8 cellular contexts compared by ENCODE assay signal in genomic region chr12:56315256-56315625, GRCh38. TPM values are rescaled to one million over a fixed set of nuclear protein-coding genes. Genes with fewer than 3 reads are reported as not detected.
DNase-seq lines count a peak whose midpoint lies in the region; ATAC-seq, FAIRE-seq and TF ChIP-seq lines count a peak whose summit lies in the region.

No MANE protein-coding gene starts in this region.

- peaks cover 20% of the 10 kb centered on the region for H3K79me2 ChIP-seq in mammary epithelial cell (ENCODE audit: insufficient read depth, low read length)
- peaks cover 17% of the 10 kb centered on the region for H3K79me2 ChIP-seq in HepG2 (ENCODE audit: insufficient read depth, low read length)

- H3K4me2 ChIP-seq in mammary epithelial cell (ENCODE audit: insufficient read depth, low read depth, low read length) = peak overlapping the region; percentile 79
- H3K4me2 ChIP-seq in HepG2 (ENCODE audit: low read depth, low read length) = peak overlapping the region; percentile 92

- H3K9ac ChIP-seq in mammary epithelial cell (ENCODE audit: insufficient read depth, low read length) (peak overlapping the region; percentile 96), HepG2 (ENCODE audit: insufficient read depth, low read depth, low read length) (peak overlapping the region; percentile 93)

- TF ChIP-seq CTCF in CD14-positive monocyte (IDR thresholded peaks at IDR 0.05) = no peak
- no peak for TF ChIP-seq CTCF in mammary epithelial cell (conservative IDR thresholded peaks at IDR 0.05 in 1 of 2, IDR thresholded peaks at IDR 0.05 in 1 of 2; ENCODE audit: extremely low read depth in 1 of 2, insufficient read depth in 1 of 2, low read depth in 1 of 2, low read length in 2 of 2)
- TF ChIP-seq CTCF in HepG2 (CRISPR knock-in tag; IDR thresholded peaks at IDR 0.05) = no peak

- no peaks in the 10 kb centered on the region for H3K27me3 ChIP-seq in mammary epithelial cell (ENCODE audit: insufficient read depth, low read length)
- no peaks in the 10 kb centered on the region; a peak in 1 of 5 replicates for H3K27me3 ChIP-seq in HepG2 (ENCODE audit: control insufficient read depth in 1 of 2, insufficient read depth in 2 of 2, low read length in 2 of 2)

- peaks cover 17% of the 10 kb centered on the region for H3K4me1 ChIP-seq in mammary epithelial cell (ENCODE audit: insufficient read depth, low read length)
- H3K4me1 ChIP-seq in HepG2 (ENCODE audit: insufficient read depth, low read length) = peaks cover 24% of the 10 kb centered on the region

- H4K20me1 ChIP-seq in mammary epithelial cell (ENCODE audit: insufficient read depth, low read length) (no peaks in the 10 kb centered on the region), HepG2 (ENCODE audit: insufficient read depth, low read length) (no peaks in the 10 kb centered on the region)

- 0% methylated on average over 5 of the region's 11 CpGs for WGBS in mammary epithelial cell (ENCODE audit: low coverage, missing lambda C conversion rate)
- WGBS in HepG2 (ENCODE audit: low lambda C conversion rate) = 0% methylated on average over 6 of the region's 11 CpGs

- CTCF ChIA-PET in mammary epithelial cell (lab: Charles Lee; ENCODE audit: low non-redundant PET) = interaction anchor here (0.6 to 0.9 kb wide), 3 partner anchors 58 to 149 kb away, joined by 3 to 7 read pairs (median 6); partner anchors contain the start of gene SMARCC2
- CTCF ChIA-PET in HepG2 (lab: Yijun Ruan, JAX; ENCODE audit: low intra/inter-chr PET ratio, low total read pairs) = no interaction called here

- BruUV-seq in mammary epithelial cell (replicated peaks; lab: Mats Ljungman, UMichigan) (TSS peak; percentile 40), HepG2 (replicated peaks; lab: Mats Ljungman, UMichigan) (TSS peak; percentile 82)

- no peak for FAIRE-seq in HepG2 (lab: Jason Lieb, UNC)

- TF ChIP-seq POLR2A in HepG2 (IDR thresholded peaks at IDR 0.05; ENCODE audit: insufficient read depth in 1 of 2, low read depth in 2 of 2, low read length in 2 of 2) = no peak

- H2AFZ ChIP-seq in mammary epithelial cell (ENCODE audit: low read depth, low read length) = peak overlapping the region; percentile 94
- H2AFZ ChIP-seq in HepG2 (ENCODE audit: low read length) = no peak overlapping the region

- TF ChIP-seq EP300 in HepG2 (IDR thresholded peaks at IDR 0.05; ENCODE audit: low read depth in 2 of 2, low read length in 2 of 2) (no peak), HepG2 (CRISPR knock-in tag; IDR thresholded peaks at IDR 0.05; ENCODE audit: borderline replicate concordance) (no peak)

- POLR2A ChIA-PET in HepG2 (lab: Yijun Ruan, JAX) = interaction anchor here (0.5 to 3.8 kb wide), 35 partner anchors 8 to 321 kb away, joined by 3 to 71 read pairs (median 6); partner anchors contain the start of genes ANKRD52, APOF, COQ10A and GLS2

- H3K27ac Mint-ChIP-seq in CD14-positive monocyte = peak overlapping the region; percentile 98 to 100 (median 98)

- H3K9me3 Mint-ChIP-seq in CD14-positive monocyte = peaks cover 0 to 1% (median 0%) of the 10 kb centered on the region in 7 donors

- DNase-seq in CD14-positive monocyte (ENCODE audit: low spot score) (no peak), mammary epithelial cell (no peak), HepG2 (ENCODE audit: low spot score) (no peak), HPDE6-E6E7 (ENCODE audit: extremely low spot score) (no peak)
- DNase-seq in activated CD8-positive, alpha-beta memory T cell treated with anti-CD3 and anti-CD28 coated beads, Interleukin-2, amount 50 U/mL, for 4 hours = no peak

- H3K9me3 ChIP-seq in KOPT-K1 (ENCODE audit: insufficient read depth, low read length, poor library complexity, severe bottlenecking) = no peaks in the 10 kb centered on the region
- H3K9me3 ChIP-seq in mammary epithelial cell (replicated peaks; ENCODE audit: insufficient read depth, low read length) = no peaks in the 10 kb centered on the region
- H3K9me3 ChIP-seq in HepG2 (ENCODE audit: low read length) = no peaks in the 10 kb centered on the region

- dilution Hi-C loops in mammary epithelial cell (cut with HindIII; ENCODE audit: low sequenced_read_pairs) = loop anchor here (5.0 to 10.0 kb wide), 3 partner anchors 47 to 297 kb away; partner anchors contain the start of genes APOF and STAT2

- TF ChIP-seq RAD21 in HepG2 (CRISPR knock-in tag; IDR thresholded peaks at IDR 0.05) = no peak

- peak overlapping the region; percentile 96 to 97 for H3K4me3 Mint-ChIP-seq in CD14-positive monocyte

- peak overlapping the region; percentile 85 for H3K27ac ChIP-seq in KOPT-K1 (ENCODE audit: low read depth, low read length, poor library complexity, severe bottlenecking)
- peak overlapping the region; percentile 89 for H3K27ac ChIP-seq in mammary epithelial cell (ENCODE audit: insufficient read depth, low read depth, low read length)
- H3K27ac ChIP-seq in HepG2 (ENCODE audit: extremely low read length, insufficient read depth, low read length) = peak overlapping the region; percentile 83
- H3K27ac ChIP-seq in temporal lobe (ENCODE audit: low read depth, low read length) = peak overlapping the region; percentile 93

- in situ Hi-C loops in mammary epithelial cell (cut with MboI; ENCODE audit: low sequenced_read_pairs in 2 of 2) = loop anchor here in 1 of 2 donors (10.0 kb wide), 1 partner anchor 150 kb away; the partner anchor contains the start of gene SPRYD4
- in situ Hi-C loops in HepG2 (cut with HindIII; ENCODE audit: extremely low pct_ligation_motif_present, low pct_unique_long_range_greater_than_20kb) = loop anchor here (5.0 kb wide), 1 partner anchor 147 kb away; no protein-coding TSS in a partner anchor

- H3K4me3 ChIP-seq in mammary epithelial cell (replicated peaks in 1 of 3; ENCODE audit: insufficient read depth in 1 of 3, low read depth in 2 of 3, low read length in 3 of 3) (peak overlapping the region; percentile 94 to 96 (median 95)), HepG2 (replicated peaks in 1 of 3; ENCODE audit: insufficient read depth in 1 of 3, low read depth in 2 of 3, low read length in 3 of 3) (peak overlapping the region; percentile 83 to 90 (median 84))

- H3K36me3 ChIP-seq in KOPT-K1 (ENCODE audit: insufficient read depth, low read length) (peaks cover 63% of the 10 kb centered on the region), mammary epithelial cell (ENCODE audit: insufficient read depth, low read length) (peaks cover 8% of the 10 kb centered on the region), HepG2 (replicated peaks in 1 of 2; ENCODE audit: control insufficient read depth in 1 of 2, insufficient read depth in 2 of 2, low read length in 2 of 2) (peaks cover 9 to 19% of the 10 kb centered on the region in 2 experiments)

- intact Hi-C loops in CD14-positive monocyte (cut with micrococcal nuclease) (loop anchor here (2.0 to 5.0 kb wide), 2 partner anchors 14 to 47 kb away; partner anchors contain the start of genes APOF (in 2 of the 2), STAT2 (in 2 of the 2) and CS (in 1 of the 2)), mammary epithelial cell (cut with micrococcal nuclease) (loop anchor here (1.0 kb wide), 1 partner anchor 15 kb away; the partner anchor contains the start of gene CS), HepG2 (cut with micrococcal nuclease; ENCODE audit: unreplicated experiment) (no loop called here)

- ATAC-seq in HepG2 (peak; percentile 5), GM21737 (IDR thresholded peaks at IDR 0.05; ENCODE audit: unreplicated experiment) (no peak)

- peaks cover 31 to 49% of the 10 kb centered on the region in 2 donors for H3K36me3 Mint-ChIP-seq in CD14-positive monocyte

- no peaks in the 10 kb centered on the region for H3K27me3 Mint-ChIP-seq in CD14-positive monocyte (ENCODE audit: low read depth in 3 of 3)

- peaks cover 18% of the 10 kb centered on the region for H3K4me1 Mint-ChIP-seq in CD14-positive monocyte

RNA-seq across cellular contexts. Expression of gene CNPY2, which starts 0.5 kb away (rescaled TPM):
- polyA plus RNA-seq in CD14-positive monocyte (100 to 1,000 TPM; 121 to 122 TPM), mammary epithelial cell (108 TPM), HepG2 (2011; rRNA removed) (250 and 285 TPM in 2 replicates)
- total RNA-seq in mammary epithelial cell (100 to 1,000 TPM in 1 of 2 donors, 10 to 100 TPM in 1; 49.3 to 114 TPM), HepG2 (2016; rRNA removed; fragmentation: Illumina TruSeq; extraction: Trizol) (246 and 356 TPM in 2 replicates), temporal lobe (32.0 TPM)
- 106 TPM for polyA minus RNA-seq in mammary epithelial cell
- 86.2 and 116 TPM in 2 replicates for total RNA-seq in HepG2 (2016; cell fraction: cytosol; rRNA removed; fragmentation: Illumina TruSeq; extraction: Trizol; ENCODE audit: low read depth)
- total RNA-seq in HepG2 (2016; cell fraction: insoluble cytoplasmic fraction; rRNA removed; fragmentation: Illumina TruSeq; extraction: Trizol) = 297 and 346 TPM in 2 replicates
- total RNA-seq in HepG2 (2016; cell fraction: membrane; rRNA removed; fragmentation: Illumina TruSeq; extraction: Trizol) = 159 and 178 TPM in 2 replicates
- total RNA-seq in HepG2 (2016; cell fraction: nucleus; rRNA removed; fragmentation: Illumina TruSeq; extraction: Trizol) = 222 and 249 TPM in 2 replicates
- 234 and 239 TPM in 2 replicates for polyA plus RNA-seq in HepG2 (2011; cell fraction: cytosol; rRNA removed)
- 93.0 and 101 TPM in 2 replicates for polyA plus RNA-seq in HepG2 (2011; cell fraction: nucleus; rRNA removed)
- polyA plus RNA-seq in HepG2 (2012) = 153 and 157 TPM in 2 replicates
- 111 and 147 TPM in 2 replicates for polyA plus RNA-seq in HepG2 (2016; cell fraction: cytosol; fragmentation: Illumina TruSeq; extraction: Trizol; ENCODE audit: low read depth)
- 240 and 292 TPM in 2 replicates for polyA plus RNA-seq in HepG2 (2016; cell fraction: insoluble cytoplasmic fraction; fragmentation: Illumina TruSeq; extraction: Trizol; ENCODE audit: low read depth)
- polyA plus RNA-seq in HepG2 (2016; cell fraction: membrane; fragmentation: Illumina TruSeq; extraction: Trizol; ENCODE audit: low read depth) = 135 and 177 TPM in 2 replicates
- polyA plus RNA-seq in HepG2 (2016; cell fraction: nucleus; fragmentation: Illumina TruSeq; extraction: Trizol; ENCODE audit: insufficient read depth, low read depth) = 388 and 406 TPM in 2 replicates
- 67.5 and 176 TPM in 2 replicates for polyA minus RNA-seq in HepG2 (2011; rRNA and poly(A)+ RNA removed; ENCODE audit: low replicate concordance)
- 51.0 and 58.1 TPM in 2 replicates for polyA minus RNA-seq in HepG2 (2011; cell fraction: cytosol; rRNA and poly(A)+ RNA removed)
- 63.1 and 76.1 TPM in 2 replicates for polyA minus RNA-seq in HepG2 (2011; cell fraction: nucleus; rRNA and poly(A)+ RNA removed)

RNA-seq across cellular contexts. Expression of gene CS, which starts 15.1 kb away (rescaled TPM):
- polyA plus RNA-seq in CD14-positive monocyte = 10 to 100 TPM; 55.7 to 86.1 TPM
- total RNA-seq in mammary epithelial cell = 100 to 1,000 TPM in 1 of 2 donors, 10 to 100 TPM in 1; 81.4 to 169 TPM
- 134 TPM for polyA plus RNA-seq in mammary epithelial cell
- 445 TPM for polyA minus RNA-seq in mammary epithelial cell
- 175 and 243 TPM in 2 replicates for total RNA-seq in HepG2 (2016; rRNA removed; fragmentation: Illumina TruSeq; extraction: Trizol)
- 84.6 and 90.4 TPM in 2 replicates for total RNA-seq in HepG2 (2016; cell fraction: cytosol; rRNA removed; fragmentation: Illumina TruSeq; extraction: Trizol; ENCODE audit: low read depth)
- total RNA-seq in HepG2 (2016; cell fraction: insoluble cytoplasmic fraction; rRNA removed; fragmentation: Illumina TruSeq; extraction: Trizol) = 173 and 226 TPM in 2 replicates
- total RNA-seq in HepG2 (2016; cell fraction: membrane; rRNA removed; fragmentation: Illumina TruSeq; extraction: Trizol) = 154 and 164 TPM in 2 replicates
- 167 and 188 TPM in 2 replicates for total RNA-seq in HepG2 (2016; cell fraction: nucleus; rRNA removed; fragmentation: Illumina TruSeq; extraction: Trizol)
- polyA plus RNA-seq in HepG2 (2011; rRNA removed) = 173 and 177 TPM in 2 replicates
- polyA plus RNA-seq in HepG2 (2011; cell fraction: cytosol; rRNA removed) = 103 and 144 TPM in 2 replicates
- 269 and 358 TPM in 2 replicates for polyA plus RNA-seq in HepG2 (2011; cell fraction: nucleus; rRNA removed)
- 154 and 155 TPM in 2 replicates for polyA plus RNA-seq in HepG2 (2012)
- 54.5 and 60.2 TPM in 2 replicates for polyA plus RNA-seq in HepG2 (2016; cell fraction: cytosol; fragmentation: Illumina TruSeq; extraction: Trizol; ENCODE audit: low read depth)
- 276 and 332 TPM in 2 replicates for polyA plus RNA-seq in HepG2 (2016; cell fraction: insoluble cytoplasmic fraction; fragmentation: Illumina TruSeq; extraction: Trizol; ENCODE audit: low read depth)
- 169 and 187 TPM in 2 replicates for polyA plus RNA-seq in HepG2 (2016; cell fraction: membrane; fragmentation: Illumina TruSeq; extraction: Trizol; ENCODE audit: low read depth)
- polyA plus RNA-seq in HepG2 (2016; cell fraction: nucleus; fragmentation: Illumina TruSeq; extraction: Trizol; ENCODE audit: insufficient read depth, low read depth) = 390 and 405 TPM in 2 replicates
- 196 and 204 TPM in 2 replicates for polyA minus RNA-seq in HepG2 (2011; rRNA and poly(A)+ RNA removed; ENCODE audit: low replicate concordance)
- polyA minus RNA-seq in HepG2 (2011; cell fraction: cytosol; rRNA and poly(A)+ RNA removed) = 208 and 227 TPM in 2 replicates
- 128 and 180 TPM in 2 replicates for polyA minus RNA-seq in HepG2 (2011; cell fraction: nucleus; rRNA and poly(A)+ RNA removed)
- total RNA-seq in temporal lobe = 102 TPM

RNA-seq across cellular contexts. Expression of gene PAN2, which starts 18.6 kb away (rescaled TPM):
- polyA plus RNA-seq in CD14-positive monocyte = 10 to 100 TPM in 1 of 2 donors, 1 to 10 TPM in 1; 8.8 to 16.0 TPM
- total RNA-seq in mammary epithelial cell = 10 to 100 TPM; 21.0 to 50.8 TPM
- 18.3 TPM for polyA plus RNA-seq in mammary epithelial cell
- 11.8 TPM for polyA minus RNA-seq in mammary epithelial cell
- total RNA-seq in HepG2 (2016; rRNA removed; fragmentation: Illumina TruSeq; extraction: Trizol) = 14.8 and 27.2 TPM in 2 replicates
- 1.6 and 2.2 TPM in 2 replicates for total RNA-seq in HepG2 (2016; cell fraction: cytosol; rRNA removed; fragmentation: Illumina TruSeq; extraction: Trizol; ENCODE audit: low read depth)
- 12.7 and 29.9 TPM in 2 replicates for total RNA-seq in HepG2 (2016; cell fraction: insoluble cytoplasmic fraction; rRNA removed; fragmentation: Illumina TruSeq; extraction: Trizol)
- 4.4 and 4.6 TPM in 2 replicates for total RNA-seq in HepG2 (2016; cell fraction: membrane; rRNA removed; fragmentation: Illumina TruSeq; extraction: Trizol)
- total RNA-seq in HepG2 (2016; cell fraction: nucleus; rRNA removed; fragmentation: Illumina TruSeq; extraction: Trizol) = 46.3 and 53.3 TPM in 2 replicates
- polyA plus RNA-seq in HepG2 (2011; rRNA removed) = 61.1 and 68.5 TPM in 2 replicates
- 10.4 and 10.7 TPM in 2 replicates for polyA plus RNA-seq in HepG2 (2011; cell fraction: cytosol; rRNA removed)
- 745 and 829 TPM in 2 replicates for polyA plus RNA-seq in HepG2 (2011; cell fraction: nucleus; rRNA removed)
- polyA plus RNA-seq in HepG2 (2012) = 59.3 and 76.5 TPM in 2 replicates
- 0.83 TPM in 2 replicates for polyA plus RNA-seq in HepG2 (2016; cell fraction: cytosol; fragmentation: Illumina TruSeq; extraction: Trizol; ENCODE audit: low read depth)
- polyA plus RNA-seq in HepG2 (2016; cell fraction: insoluble cytoplasmic fraction; fragmentation: Illumina TruSeq; extraction: Trizol; ENCODE audit: low read depth) = 11.7 and 13.2 TPM in 2 replicates
- 1.2 and 2.0 TPM in 2 replicates for polyA plus RNA-seq in HepG2 (2016; cell fraction: membrane; fragmentation: Illumina TruSeq; extraction: Trizol; ENCODE audit: low read depth)
- 117 and 129 TPM in 2 replicates for polyA plus RNA-seq in HepG2 (2016; cell fraction: nucleus; fragmentation: Illumina TruSeq; extraction: Trizol; ENCODE audit: insufficient read depth, low read depth)
- 28.0 and 50.8 TPM in 2 replicates for polyA minus RNA-seq in HepG2 (2011; rRNA and poly(A)+ RNA removed; ENCODE audit: low replicate concordance)
- 6.0 and 6.1 TPM in 2 replicates for polyA minus RNA-seq in HepG2 (2011; cell fraction: cytosol; rRNA and poly(A)+ RNA removed)
- polyA minus RNA-seq in HepG2 (2011; cell fraction: nucleus; rRNA and poly(A)+ RNA removed) = 91.0 and 105 TPM in 2 replicates
- 22.9 TPM for total RNA-seq in temporal lobe

RNA-seq across cellular contexts. Expression of gene IL23A, which starts 23.4 kb away (rescaled TPM):
- polyA plus RNA-seq in CD14-positive monocyte = 1 to 10 TPM; 1.0 to 1.6 TPM
- total RNA-seq in mammary epithelial cell = 1 to 10 TPM in 1 of 2 donors, under 1 TPM in 1; 0.50 to 1.3 TPM
- polyA plus RNA-seq in mammary epithelial cell = 1.1 TPM
- not detected for polyA minus RNA-seq in mammary epithelial cell
- 0.35 and 0.51 TPM in 2 replicates for total RNA-seq in HepG2 (2016; rRNA removed; fragmentation: Illumina TruSeq; extraction: Trizol)
- total RNA-seq in HepG2 (2016; cell fraction: cytosol; rRNA removed; fragmentation: Illumina TruSeq; extraction: Trizol; ENCODE audit: low read depth) = 0.30 TPM in 1 of 2 replicates, not detected in the other
- total RNA-seq in HepG2 (2016; cell fraction: insoluble cytoplasmic fraction; rRNA removed; fragmentation: Illumina TruSeq; extraction: Trizol) = 0.24 TPM in 1 of 2 replicates, not detected in the other
- total RNA-seq in HepG2 (2016; cell fraction: membrane; rRNA removed; fragmentation: Illumina TruSeq; extraction: Trizol) = 0.31 and 0.59 TPM in 2 replicates
- total RNA-seq in HepG2 (2016; cell fraction: nucleus; rRNA removed; fragmentation: Illumina TruSeq; extraction: Trizol) = not detected in 2 replicates
- polyA plus RNA-seq in HepG2 (2011; rRNA removed) = 0.33 and 0.72 TPM in 2 replicates
- polyA plus RNA-seq in HepG2 (2011; cell fraction: cytosol; rRNA removed) = 0.31 and 0.36 TPM in 2 replicates
- polyA plus RNA-seq in HepG2 (2011; cell fraction: nucleus; rRNA removed) = 0.47 and 0.63 TPM in 2 replicates
- polyA plus RNA-seq in HepG2 (2012) = 0.48 and 0.75 TPM in 2 replicates
- 0.42 and 0.51 TPM in 2 replicates for polyA plus RNA-seq in HepG2 (2016; cell fraction: cytosol; fragmentation: Illumina TruSeq; extraction: Trizol; ENCODE audit: low read depth)
- polyA plus RNA-seq in HepG2 (2016; cell fraction: insoluble cytoplasmic fraction; fragmentation: Illumina TruSeq; extraction: Trizol; ENCODE audit: low read depth) = 0.35 TPM in 1 of 2 replicates, not detected in the other
- 0.70 TPM in 1 of 2 replicates, not detected in the other for polyA plus RNA-seq in HepG2 (2016; cell fraction: membrane; fragmentation: Illumina TruSeq; extraction: Trizol; ENCODE audit: low read depth)
- polyA plus RNA-seq in HepG2 (2016; cell fraction: nucleus; fragmentation: Illumina TruSeq; extraction: Trizol; ENCODE audit: insufficient read depth, low read depth) = 0.74 and 1.5 TPM in 2 replicates
- 0.38 TPM in 1 of 2 replicates, not detected in the other for polyA minus RNA-seq in HepG2 (2011; rRNA and poly(A)+ RNA removed; ENCODE audit: low replicate concordance)
- polyA minus RNA-seq in HepG2 (2011; cell fraction: cytosol; rRNA and poly(A)+ RNA removed) = not detected in 2 replicates
- polyA minus RNA-seq in HepG2 (2011; cell fraction: nucleus; rRNA and poly(A)+ RNA removed) = not detected in 2 replicates
- not detected for total RNA-seq in temporal lobe

RNA-seq across cellular contexts. Expression of gene STAT2, which starts 44.7 kb away (rescaled TPM):
- polyA plus RNA-seq in CD14-positive monocyte (100 to 1,000 TPM; 109 to 142 TPM), mammary epithelial cell (32.4 TPM), HepG2 (2011; rRNA removed) (84.6 and 107 TPM in 2 replicates)
- total RNA-seq in mammary epithelial cell (100 to 1,000 TPM in 1 of 2 donors, 10 to 100 TPM in 1; 93.1 to 231 TPM), HepG2 (2016; rRNA removed; fragmentation: Illumina TruSeq; extraction: Trizol) (41.6 and 43.5 TPM in 2 replicates), temporal lobe (58.8 TPM)
- 50.0 TPM for polyA minus RNA-seq in mammary epithelial cell
- total RNA-seq in HepG2 (2016; cell fraction: cytosol; rRNA removed; fragmentation: Illumina TruSeq; extraction: Trizol; ENCODE audit: low read depth) = 8.2 and 10.4 TPM in 2 replicates
- 38.2 and 47.1 TPM in 2 replicates for total RNA-seq in HepG2 (2016; cell fraction: insoluble cytoplasmic fraction; rRNA removed; fragmentation: Illumina TruSeq; extraction: Trizol)
- 6.1 and 7.9 TPM in 2 replicates for total RNA-seq in HepG2 (2016; cell fraction: membrane; rRNA removed; fragmentation: Illumina TruSeq; extraction: Trizol)
- total RNA-seq in HepG2 (2016; cell fraction: nucleus; rRNA removed; fragmentation: Illumina TruSeq; extraction: Trizol) = 59.2 and 64.5 TPM in 2 replicates
- 34.2 and 40.4 TPM in 2 replicates for polyA plus RNA-seq in HepG2 (2011; cell fraction: cytosol; rRNA removed)
- 316 and 363 TPM in 2 replicates for polyA plus RNA-seq in HepG2 (2011; cell fraction: nucleus; rRNA removed)
- 39.4 and 48.7 TPM in 2 replicates for polyA plus RNA-seq in HepG2 (2012)
- polyA plus RNA-seq in HepG2 (2016; cell fraction: cytosol; fragmentation: Illumina TruSeq; extraction: Trizol; ENCODE audit: low read depth) = 0.74 and 0.92 TPM in 2 replicates
- 17.0 and 20.3 TPM in 2 replicates for polyA plus RNA-seq in HepG2 (2016; cell fraction: insoluble cytoplasmic fraction; fragmentation: Illumina TruSeq; extraction: Trizol; ENCODE audit: low read depth)
- polyA plus RNA-seq in HepG2 (2016; cell fraction: membrane; fragmentation: Illumina TruSeq; extraction: Trizol; ENCODE audit: low read depth) = 2.5 and 2.7 TPM in 2 replicates
- polyA plus RNA-seq in HepG2 (2016; cell fraction: nucleus; fragmentation: Illumina TruSeq; extraction: Trizol; ENCODE audit: insufficient read depth, low read depth) = 104 and 121 TPM in 2 replicates
- 68.9 and 86.5 TPM in 2 replicates for polyA minus RNA-seq in HepG2 (2011; rRNA and poly(A)+ RNA removed; ENCODE audit: low replicate concordance)
- 29.2 and 34.2 TPM in 2 replicates for polyA minus RNA-seq in HepG2 (2011; cell fraction: cytosol; rRNA and poly(A)+ RNA removed)
- polyA minus RNA-seq in HepG2 (2011; cell fraction: nucleus; rRNA and poly(A)+ RNA removed) = 182 and 240 TPM in 2 replicates
